In the genomic region with DNA sequence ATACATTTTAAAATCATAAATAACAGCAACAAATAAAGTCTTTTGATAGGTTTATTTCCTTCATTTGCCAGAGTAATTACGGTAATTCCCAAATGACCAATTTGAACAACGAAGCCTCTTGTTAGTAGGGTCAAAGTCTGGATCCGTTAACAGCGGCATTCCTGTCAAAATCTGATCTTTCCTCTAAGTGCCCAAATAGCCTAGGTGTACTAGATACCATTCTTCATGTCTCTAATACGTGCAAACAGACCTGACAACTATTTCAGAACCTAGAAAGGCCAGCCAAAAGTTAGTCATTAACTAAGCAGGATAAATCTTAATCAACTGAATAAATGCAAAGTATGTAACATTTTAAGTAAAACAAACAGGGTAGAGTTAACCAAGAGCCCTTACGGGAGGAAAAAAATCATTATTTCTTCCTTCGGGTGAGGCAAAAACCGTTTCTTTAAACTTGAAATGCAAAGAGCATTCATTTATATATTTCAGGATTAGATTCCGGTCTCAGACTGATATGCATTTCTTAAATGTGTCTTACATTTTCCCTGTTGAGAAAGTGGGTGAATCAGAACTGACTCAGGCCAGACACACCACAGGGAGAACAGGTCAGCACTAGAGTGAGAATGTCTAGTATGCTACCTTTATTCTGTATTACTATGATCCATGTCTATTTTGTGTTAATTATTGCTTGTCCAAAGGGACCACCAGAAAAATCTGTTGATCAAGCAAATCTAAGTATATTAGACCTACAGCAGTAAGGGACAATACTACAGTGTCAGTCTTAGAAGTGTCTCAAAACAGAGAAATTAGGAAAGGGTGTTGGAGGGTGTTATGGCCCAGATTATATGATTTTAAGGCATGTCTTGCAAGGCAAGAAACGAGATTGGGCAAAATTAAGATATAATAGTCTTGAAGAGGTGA, we compare ENCODE assay signal across 1 cellular context.
A peak's percentile ranks its signal among the peaks of the same experiment; 100 is the strongest.
TF ChIP-seq lines count a peak whose summit lies in the region.

No MANE protein-coding gene starts in this region.

TF ChIP-seq in IMR-90, 13 proteins besides CTCF, POLR2A, EP300 and RAD21:
- no peak for TF ChIP-seq MXI1 (IDR thresholded peaks at IDR 0.05; ENCODE audit: borderline replicate concordance, low read depth, low read length)
- peak; percentile 88 for TF ChIP-seq FOS (IDR thresholded peaks at IDR 0.05; ENCODE audit: low read depth, low read length)
- peak; percentile 55; the same call in 1 of the 2 replicates for TF ChIP-seq MAFK (IDR thresholded peaks at IDR 0.05; ENCODE audit: low read depth, low read length)
- peak; percentile 82 for TF ChIP-seq CEBPB (IDR thresholded peaks at IDR 0.05; ENCODE audit: low read depth, low read length)
